Comparison of ENCODE assay signal across 1 cellular context in genomic region chr15:66803749-66804148, GRCh38.
TF ChIP-seq lines count a peak whose summit lies in the region.

No MANE protein-coding gene starts in this region.

TF ChIP-seq in H1, 55 proteins besides CTCF, POLR2A, EP300 and RAD21 (continued from another document):
- TF ChIP-seq ATF2 (IDR thresholded peaks at IDR 0.05; ENCODE audit: low read length) (no peak), SIX5 (IDR thresholded peaks at IDR 0.05; ENCODE audit: low read depth, low read length) (no peak), MAX (IDR thresholded peaks at IDR 0.05) (no peak), CHD7 (IDR thresholded peaks at IDR 0.05; ENCODE audit: insufficient replicate concordance, low read length) (no peak), SUZ12 (IDR thresholded peaks at IDR 0.05; ENCODE audit: low read length) (no peak), ATF3 (IDR thresholded peaks at IDR 0.05; ENCODE audit: insufficient read depth, low read depth, low read length) (no peak), CREB1 (IDR thresholded peaks at IDR 0.05) (no peak), E2F6 (IDR thresholded peaks at IDR 0.05) (no peak), BCL11A (IDR thresholded peaks at IDR 0.05; ENCODE audit: low read depth in 2 of 2, low read length in 2 of 2) (no peak), TCF12 (IDR thresholded peaks at IDR 0.05; ENCODE audit: low read depth, low read length) (no peak), PHF8 (conservative IDR thresholded peaks at IDR 0.05; ENCODE audit: low read depth, low read length) (no peak), EGR1 (IDR thresholded peaks at IDR 0.05; ENCODE audit: borderline replicate concordance, low read depth, low read length) (no peak), ZNF274 (IDR thresholded peaks at IDR 0.05; ENCODE audit: borderline replicate concordance, extremely low read depth, low read length) (no peak)
TF ChIP-seq in H1: peak in this region for 0.
